Comparison of ENCODE assay signal across 1 cellular context in genomic region chr3:108132727-108133373, GRCh38.
TF ChIP-seq lines count a peak whose summit lies in the region.

No MANE protein-coding gene starts in this region.

TF ChIP-seq in HepG2, 621 proteins besides CTCF, POLR2A, EP300 and RAD21 (continued from another document):
- TF ChIP-seq, protein P1, sequence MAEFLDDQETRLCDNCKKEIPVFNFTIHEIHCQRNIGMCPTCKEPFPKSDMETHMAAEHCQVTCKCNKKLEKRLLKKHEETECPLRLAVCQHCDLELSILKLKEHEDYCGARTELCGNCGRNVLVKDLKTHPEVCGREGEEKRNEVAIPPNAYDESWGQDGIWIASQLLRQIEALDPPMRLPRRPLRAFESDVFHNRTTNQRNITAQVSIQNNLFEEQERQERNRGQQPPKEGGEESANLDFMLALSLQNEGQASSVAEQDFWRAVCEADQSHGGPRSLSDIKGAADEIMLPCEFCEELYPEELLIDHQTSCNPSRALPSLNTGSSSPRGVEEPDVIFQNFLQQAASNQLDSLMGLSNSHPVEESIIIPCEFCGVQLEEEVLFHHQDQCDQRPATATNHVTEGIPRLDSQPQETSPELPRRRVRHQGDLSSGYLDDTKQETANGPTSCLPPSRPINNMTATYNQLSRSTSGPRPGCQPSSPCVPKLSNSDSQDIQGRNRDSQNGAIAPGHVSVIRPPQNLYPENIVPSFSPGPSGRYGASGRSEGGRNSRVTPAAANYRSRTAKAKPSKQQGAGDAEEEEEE (CRISPR knock-in tag; IDR thresholded peaks at IDR 0.05; ENCODE audit: borderline replicate concordance), result no peak
- no peak for TF ChIP-seq EHMT2 (IDR thresholded peaks at IDR 0.05; ENCODE audit: borderline replicate concordance, low read depth, low read length)
- TF ChIP-seq, protein P2, sequence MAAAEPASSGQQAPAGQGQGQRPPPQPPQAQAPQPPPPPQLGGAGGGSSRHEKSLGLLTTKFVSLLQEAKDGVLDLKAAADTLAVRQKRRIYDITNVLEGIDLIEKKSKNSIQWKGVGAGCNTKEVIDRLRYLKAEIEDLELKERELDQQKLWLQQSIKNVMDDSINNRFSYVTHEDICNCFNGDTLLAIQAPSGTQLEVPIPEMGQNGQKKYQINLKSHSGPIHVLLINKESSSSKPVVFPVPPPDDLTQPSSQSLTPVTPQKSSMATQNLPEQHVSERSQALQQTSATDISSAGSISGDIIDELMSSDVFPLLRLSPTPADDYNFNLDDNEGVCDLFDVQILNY (CRISPR knock-in tag; conservative IDR thresholded peaks at IDR 0.05), result no peak
- TF ChIP-seq ZNF441 (CRISPR knock-in tag; IDR thresholded peaks at IDR 0.05; ENCODE audit: borderline replicate concordance), result no peak
- TF ChIP-seq, protein P3, sequence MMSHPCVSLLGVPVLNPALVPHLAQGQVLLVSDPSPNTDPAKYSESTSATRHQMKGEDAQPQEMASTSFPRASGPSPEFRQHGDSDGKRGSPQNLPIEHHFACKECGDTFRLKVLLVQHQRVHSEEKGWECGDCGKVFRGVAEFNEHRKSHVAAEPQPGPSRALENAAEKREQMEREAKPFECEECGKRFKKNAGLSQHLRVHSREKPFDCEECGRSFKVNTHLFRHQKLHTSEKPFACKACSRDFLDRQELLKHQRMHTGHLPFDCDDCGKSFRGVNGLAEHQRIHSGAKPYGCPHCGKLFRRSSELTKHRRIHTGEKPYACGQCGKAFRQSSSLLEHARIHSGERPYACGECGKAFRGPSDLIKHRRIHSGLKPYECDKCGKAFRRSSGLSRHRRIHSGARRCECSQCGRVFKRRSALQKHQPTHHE (CRISPR knock-in tag; IDR thresholded peaks at IDR 0.05; ENCODE audit: borderline replicate concordance), result no peak
- TF ChIP-seq NRL (CRISPR knock-in tag; IDR thresholded peaks at IDR 0.05; ENCODE audit: borderline replicate concordance), result no peak
- TF ChIP-seq AKNA (CRISPR knock-in tag; IDR thresholded peaks at IDR 0.05; ENCODE audit: borderline replicate concordance), result no peak
- no peak for TF ChIP-seq POLR2AphosphoS2 (IDR thresholded peaks at IDR 0.05; ENCODE audit: low read depth, low read length)
- TF ChIP-seq, protein P4, sequence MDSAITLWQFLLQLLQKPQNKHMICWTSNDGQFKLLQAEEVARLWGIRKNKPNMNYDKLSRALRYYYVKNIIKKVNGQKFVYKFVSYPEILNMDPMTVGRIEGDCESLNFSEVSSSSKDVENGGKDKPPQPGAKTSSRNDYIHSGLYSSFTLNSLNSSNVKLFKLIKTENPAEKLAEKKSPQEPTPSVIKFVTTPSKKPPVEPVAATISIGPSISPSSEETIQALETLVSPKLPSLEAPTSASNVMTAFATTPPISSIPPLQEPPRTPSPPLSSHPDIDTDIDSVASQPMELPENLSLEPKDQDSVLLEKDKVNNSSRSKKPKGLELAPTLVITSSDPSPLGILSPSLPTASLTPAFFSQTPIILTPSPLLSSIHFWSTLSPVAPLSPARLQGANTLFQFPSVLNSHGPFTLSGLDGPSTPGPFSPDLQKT (CRISPR knock-in tag; IDR thresholded peaks at IDR 0.05; ENCODE audit: borderline replicate concordance), result no peak
- TF ChIP-seq KAT8 (CRISPR knock-in tag; IDR thresholded peaks at IDR 0.05), result no peak
